Comparison of ENCODE assay signal across 1 cellular context in genomic region chr2:42238644-42239288, GRCh38.
TF ChIP-seq lines count a peak whose summit lies in the region.

No MANE protein-coding gene starts in this region.

TF ChIP-seq in liver, 16 proteins besides CTCF, POLR2A, EP300 and RAD21 (continued from another document):
- TF ChIP-seq RXRA (IDR thresholded peaks at IDR 0.05), result peak; percentile 61 to 86
